ENCODE assay signal across 27 cellular contexts in genomic region chr1:160547371-160547901, GRCh38. TPM values are rescaled to one million over a fixed set of nuclear protein-coding genes. Genes with fewer than 3 reads are reported as not detected.
DNase-seq lines count a peak whose midpoint lies in the region; ATAC-seq, FAIRE-seq and TF ChIP-seq lines count a peak whose summit lies in the region.
"Had no signal": no experiment of that assay in that cellular context is flagged by ENCODE, and none has a peak within 500 bp of the region (broad histone marks: within the 10 kb centered on the region; RNA-seq: fewer than 3 reads in every experiment).

No MANE protein-coding gene starts in this region.

- CTCF ChIA-PET in CD8-positive, alpha-beta T cell (lab: Charles Lee), result interaction anchor here (1.2 to 20.0 kb wide), 5 partner anchors 11 to 119 kb away, joined by 3 to 232 read pairs (median 3); no protein-coding TSS in a partner anchor
- CTCF ChIA-PET in GM12878 (lab: Yijun Ruan, JAX), result interaction anchor here (0.7 to 19.8 kb wide), 7 partner anchors 8 to 193 kb away, joined by 3 to 355 read pairs (median 18); partner anchors contain the start of genes CD84 and SLAMF6

- no peak for TF ChIP-seq POLR2A in GM12878 (IDR thresholded peaks at IDR 0.05; ENCODE audit: low read depth, low read length)

- H4K20me1 ChIP-seq in GM12878 (ENCODE audit: control insufficient read depth, insufficient read depth), result no peaks in the 10 kb centered on the region

- TF ChIP-seq EP300 in GM12878 (IDR thresholded peaks at IDR 0.05; ENCODE audit: borderline replicate concordance in 1 of 2, control insufficient read depth in 1 of 2, low read depth in 2 of 2, low read length in 2 of 2), result no peak

- peak overlapping the region; percentile 30 for H3K27ac Mint-ChIP-seq in CD8-positive, alpha-beta T cell
- peak overlapping the region in 8 of 10 donors; percentile 15 to 84 (median 56) for H3K27ac Mint-ChIP-seq in naive thymus-derived CD8-positive, alpha-beta T cell
- no peak overlapping the region for H3K27ac Mint-ChIP-seq in mesothelial cell of epicardium
- H3K27ac Mint-ChIP-seq: activated CD8-positive, alpha-beta T cell treated with anti-CD3 and anti-CD28 coated beads, Interleukin-2, amount 10 ng/mL, durations not matched to agents 7 days and 5 days; endodermal cell; progenitor cell of endocrine pancreas had no signal

- no peak for ATAC-seq in CD8-positive, alpha-beta T cell
- ATAC-seq in GM12878, result peak; percentile 3; the same call in 1 of the 3 replicates
- no peak for ATAC-seq in naive thymus-derived CD8-positive, alpha-beta T cell
- ATAC-seq: activated CD8-positive, alpha-beta T cell treated with anti-CD3 and anti-CD28 coated beads, Interleukin-2, amount 10 ng/mL, durations not matched to agents 7 days and 5 days; Panc1 had no signal

- no peaks in the 10 kb centered on the region for H3K9me3 Mint-ChIP-seq in CD8-positive, alpha-beta T cell
- no peaks in the 10 kb centered on the region for H3K9me3 Mint-ChIP-seq in naive thymus-derived CD8-positive, alpha-beta T cell
- H3K9me3 Mint-ChIP-seq in mesothelial cell of epicardium, result no peaks in the 10 kb centered on the region
- H3K9me3 Mint-ChIP-seq: endodermal cell had no signal

- H2AFZ ChIP-seq in GM12878 (ENCODE audit: control insufficient read depth, low read depth, low read length), result no peak overlapping the region; the same call in 1 of the 2 replicates

- H3K4me3 Mint-ChIP-seq in CD8-positive, alpha-beta T cell, result no peak overlapping the region
- H3K4me3 Mint-ChIP-seq in naive thymus-derived CD8-positive, alpha-beta T cell, result no peak overlapping the region
- H3K4me3 Mint-ChIP-seq in mesothelial cell of epicardium, result no peak overlapping the region
- H3K4me3 Mint-ChIP-seq: activated CD8-positive, alpha-beta T cell treated with anti-CD3 and anti-CD28 coated beads, Interleukin-2, amount 10 ng/mL, durations not matched to agents 7 days and 5 days; endodermal cell had no signal

- no peaks in the 10 kb centered on the region for H3K27me3 Mint-ChIP-seq in CD8-positive, alpha-beta T cell (ENCODE audit: low read depth)
- H3K27me3 Mint-ChIP-seq in naive thymus-derived CD8-positive, alpha-beta T cell, result no peaks in the 10 kb centered on the region
- peaks cover 12% of the 10 kb centered on the region for H3K27me3 Mint-ChIP-seq in mesothelial cell of epicardium (ENCODE audit: low read depth)
- H3K27me3 Mint-ChIP-seq: progenitor cell of endocrine pancreas had no signal

- H3K36me3 ChIP-seq in CD8-positive, alpha-beta T cell (ENCODE audit: insufficient read depth, low read length), result peaks cover 13% of the 10 kb centered on the region
- H3K36me3 ChIP-seq in KOPT-K1 (ENCODE audit: insufficient read depth, low read length) (peaks cover 46% of the 10 kb centered on the region), GM12878 (ENCODE audit: control insufficient read depth in 2 of 2, insufficient read depth in 2 of 2, low read length in 1 of 2) (peaks cover 2 to 19% of the 10 kb centered on the region in 2 experiments; a peak in 2 of 4 replicates)
- H3K36me3 ChIP-seq: colonic mucosa, esophagus muscularis mucosa, upper lobe of right lung had no signal

- no peaks in the 10 kb centered on the region for H3K27me3 ChIP-seq in CD8-positive, alpha-beta T cell (ENCODE audit: insufficient read depth, low read length)
- no peaks in the 10 kb centered on the region for H3K27me3 ChIP-seq in GM12878 (replicated peaks in 1 of 2; ENCODE audit: control insufficient read depth in 2 of 2, insufficient read depth in 2 of 2, low read length in 1 of 2)
- H3K27me3 ChIP-seq: colonic mucosa, esophagus muscularis mucosa, upper lobe of right lung had no signal

- no peak for TF ChIP-seq CTCF in CD8-positive, alpha-beta T cell (IDR thresholded peaks at IDR 0.05)
- TF ChIP-seq CTCF in GM12878 (IDR thresholded peaks at IDR 0.05 in 2 of 3, conservative IDR thresholded peaks at IDR 0.05 in 1 of 3; ENCODE audit: control insufficient read depth in 2 of 3, extremely low read depth in 1 of 3, insufficient read depth in 1 of 3, low read depth in 3 of 3, low read length in 3 of 3) (no peak), mesothelial cell of epicardium (IDR thresholded peaks at IDR 0.05; ENCODE audit: unreplicated experiment) (no peak)

- POLR2A ChIA-PET in CD8-positive, alpha-beta T cell (lab: Charles Lee), result interaction anchor here (2.4 kb wide), 1 partner anchor 8 kb away, joined by 7 read pairs; no protein-coding TSS in a partner anchor
- POLR2A ChIA-PET in GM12878 (lab: Charles Lee), result interaction anchor here (0.6 to 4.5 kb wide), 15 partner anchors 8 to 117 kb away, joined by 3 to 76 read pairs (median 7); partner anchors contain the start of genes CD84 and SLAMF6
- POLR2A ChIA-PET in naive thymus-derived CD8-positive, alpha-beta T cell (lab: Charles Lee), result interaction anchor here (1.0 to 2.1 kb wide), 3 partner anchors 25 to 59 kb away, joined by 3 to 8 read pairs (median 3); partner anchors contain the start of gene SLAMF6

- H3K36me3 Mint-ChIP-seq in CD8-positive, alpha-beta T cell, result peaks cover 69% of the 10 kb centered on the region
- peaks cover 5 to 54% (median 37%) of the 10 kb centered on the region in 3 donors for H3K36me3 Mint-ChIP-seq in naive thymus-derived CD8-positive, alpha-beta T cell
- no peaks in the 10 kb centered on the region for H3K36me3 Mint-ChIP-seq in mesothelial cell of epicardium

- DNase-seq in CD8-positive, alpha-beta T cell, result no peak
- DNase-seq in GM12878 (ENCODE audit: low read depth, low spot score) (no peak), NCI-H526 (lab: John Stamatoyannopoulos, UW) (no peak), mesothelial cell of epicardium (ENCODE audit: low spot score in 2 of 2, unreplicated experiment in 2 of 2) (no peak)
- DNase-seq in naive thymus-derived CD8-positive, alpha-beta T cell, result no peak
- DNase-seq in effector CD4-positive, alpha-beta T cell, result no peak
- DNase-seq in activated CD4-positive, alpha-beta T cell treated with anti-CD3 and anti-CD28 coated beads for 48 hours, result no peak
- DNase-seq: activated CD8-positive, alpha-beta T cell treated with anti-CD3 and anti-CD28 coated beads, Interleukin-2, amount 10 ng/mL, durations not matched to agents 7 days and 5 days; activated gamma-delta T cell treated with Interleukin-2 at 50 U/mL for 16 hours; amniotic stem cell; colonic mucosa; endodermal cell; foreskin melanocyte; GOT3; hippocampal formation; NCI-H1092 treated with DMSO at 0.1 percent for 48 hours; NCI-H2029; NCI-H446 treated with DMSO at 0.1 percent for 48 hours; NK-92 treated with Interleukin-12 subunit alpha and Interleukin-12 subunit beta, amount 100 ng/mL, for 24 hours; SHP77 treated with DMSO at 0.1 percent for 48 hours; stimulated activated CD4-positive, alpha-beta T cell treated with anti-CD3 and anti-CD28 coated beads, Interleukin-15, amount 100 ng/mL, for 24 hours; upper lobe of right lung had no signal

- peaks cover 46% of the 10 kb centered on the region for H3K4me1 Mint-ChIP-seq in CD8-positive, alpha-beta T cell (ENCODE audit: low read depth)
- H3K4me1 Mint-ChIP-seq in naive thymus-derived CD8-positive, alpha-beta T cell, result peaks cover 16 to 84% (median 32%) of the 10 kb centered on the region in 4 donors
- H3K4me1 Mint-ChIP-seq in mesothelial cell of epicardium, result peaks cover 8% of the 10 kb centered on the region

- peak overlapping the region; percentile 62; the same call in 1 of the 2 replicates for H3K9ac ChIP-seq in GM12878 (ENCODE audit: control insufficient read depth, insufficient read depth, low read length)

- TF ChIP-seq RAD21 in GM12878 (IDR thresholded peaks at IDR 0.05; ENCODE audit: insufficient read depth, low read depth, low read length), result no peak

- no peak for FAIRE-seq in GM12878 (lab: Jason Lieb, UNC)

- H3K4me3 ChIP-seq in CD8-positive, alpha-beta T cell (ENCODE audit: low read depth, low read length), result no peak overlapping the region
- H3K4me3 ChIP-seq in GM12878, result no peak overlapping the region
- H3K4me3 ChIP-seq: colonic mucosa, esophagus muscularis mucosa, upper lobe of right lung had no signal

- no peaks in the 10 kb centered on the region for H3K9me3 ChIP-seq in CD8-positive, alpha-beta T cell (ENCODE audit: low read length)
- H3K9me3 ChIP-seq in KOPT-K1 (ENCODE audit: insufficient read depth, low read length, poor library complexity, severe bottlenecking) (no peaks in the 10 kb centered on the region), GM12878 (replicated peaks; ENCODE audit: control insufficient read depth, insufficient read depth, low read length) (no peaks in the 10 kb centered on the region)
- H3K9me3 ChIP-seq: colonic mucosa, esophagus muscularis mucosa, upper lobe of right lung had no signal

- in situ Hi-C loops in GM12878 (cut with MboI), result loop anchor here (5.0 kb wide), 2 partner anchors 60 to 115 kb away; no protein-coding TSS in a partner anchor

- intact Hi-C loops in CD8-positive, alpha-beta T cell (cut with DNase I, micrococcal nuclease), result loop anchor here (10.0 kb wide), 2 partner anchors 53 to 203 kb away; partner anchors contain the start of genes COPA (in 1 of the 2) and NCSTN (in 1 of the 2)
- intact Hi-C loops in GM12878 (cut with micrococcal nuclease; ENCODE audit: unreplicated experiment), result loop anchor here (5.0 kb wide), 1 partner anchor 95 kb away; no protein-coding TSS in a partner anchor

- RAD21 ChIA-PET in GM12878 (lab: Charles Lee; ENCODE audit: unreplicated experiment), result interaction anchor here (0.8 to 17.2 kb wide), 21 partner anchors 7 to 196 kb away, joined by 3 to 292 read pairs (median 9); partner anchors contain the start of genes CD84, SLAMF1 and SLAMF6

- H3K79me2 ChIP-seq in GM12878 (ENCODE audit: control insufficient read depth, insufficient read depth, low read length), result no peaks in the 10 kb centered on the region

- peak overlapping the region; percentile 3; the same call in 1 of the 2 replicates for H3K4me2 ChIP-seq in GM12878 (ENCODE audit: control insufficient read depth, insufficient read depth)

- SMC1A ChIA-PET in GM12878 (lab: Charles Lee; ENCODE audit: uncharacterized antibody, unreplicated experiment), result interaction anchor here (0.8 to 23.5 kb wide), 18 partner anchors 8 to 171 kb away, joined by 3 to 735 read pairs (median 6); partner anchors contain the start of genes CD84, SLAMF1 and SLAMF6

- BruUV-seq in GM12878 (replicated peaks; lab: Mats Ljungman, UMichigan), result no TSS peak

- WGBS in GM12878 (ENCODE audit: insufficient coverage, insufficient replicate concordance, low lambda C conversion rate, missing lambda C conversion rate), result 4% methylated on average over 4 of the region's 4 CpGs

- peaks cover 17% of the 10 kb centered on the region for H3K4me1 ChIP-seq in CD8-positive, alpha-beta T cell (ENCODE audit: insufficient read depth, low read length)
- H3K4me1 ChIP-seq in GM12878 (ENCODE audit: control insufficient read depth, insufficient read depth, low read length), result peaks cover 56% of the 10 kb centered on the region
- H3K4me1 ChIP-seq: colonic mucosa, esophagus muscularis mucosa, upper lobe of right lung had no signal

- no peak overlapping the region for H3K27ac ChIP-seq in CD8-positive, alpha-beta T cell (ENCODE audit: low read depth, low read length)
- peak overlapping the region; percentile 2 for H3K27ac ChIP-seq in KOPT-K1 (ENCODE audit: low read depth, low read length, poor library complexity, severe bottlenecking)
- peak overlapping the region; percentile 98 for H3K27ac ChIP-seq in GM12878 (ENCODE audit: control insufficient read depth, insufficient read depth)
- H3K27ac ChIP-seq: colonic mucosa, esophagus muscularis mucosa, upper lobe of right lung had no signal

RNA-seq across cellular contexts. Expression of gene SLAMF6, which starts 24.4 kb away (rescaled TPM):
- 1 to 10 TPM; 4.6 to 5.2 TPM for total RNA-seq in CD8-positive, alpha-beta T cell
- 145 and 152 TPM in 2 replicates for total RNA-seq in GM12878 (2013; cell fraction: nucleolus; rRNA removed)
- total RNA-seq in GM12878 (2014; rRNA removed), result 44.1 and 52.5 TPM in 2 replicates
- total RNA-seq in GM12878 (2014; rRNA removed; fragmentation: Illumina TruSeq; extraction: Trizol), result 53.7 and 55.9 TPM in 2 replicates
- 30.4 and 30.8 TPM in 2 replicates for total RNA-seq in GM12878 (2021)
- polyA plus RNA-seq in GM12878 (2011; ENCODE audit: low read depth), result 20.9 TPM
- 89.6 and 105 TPM in 2 replicates for polyA plus RNA-seq in GM12878 (2011; rRNA removed)
- polyA plus RNA-seq in GM12878 (2011; cell fraction: cytosol; rRNA removed), result 54.6 and 63.9 TPM in 2 replicates
- 36.8 and 51.5 TPM in 2 replicates for polyA plus RNA-seq in GM12878 (2011; cell fraction: nucleus; rRNA removed)
- 30.7 and 68.4 TPM in 2 replicates for polyA plus RNA-seq in GM12878 (2012)
- polyA plus RNA-seq in GM12878 (2014; fragmentation: Illumina TruSeq; extraction: Trizol), result 72.7 and 89.7 TPM in 2 replicates
- 10 to 100 TPM; 20.5 to 27.1 TPM for polyA plus RNA-seq in GM12878 (2014; fragmentation: Nextera tagmentation; extraction: Ambion mirVana)
- 32.1 and 42.5 TPM in 2 replicates for polyA plus RNA-seq in GM12878 (2014; rRNA removed)
- 10 to 100 TPM; 24.3 to 28.3 TPM for polyA plus RNA-seq in GM12878 (2016; fragmentation: Nextera tagmentation; extraction: Ambion mirVana)
- 86.4 and 92.1 TPM in 2 replicates for polyA minus RNA-seq in GM12878 (2011; rRNA and poly(A)+ RNA removed)
- polyA minus RNA-seq in GM12878 (2011; cell fraction: cytosol; rRNA and poly(A)+ RNA removed), result 19.6 and 22.6 TPM in 2 replicates
- 19.1 and 23.9 TPM in 2 replicates for polyA minus RNA-seq in GM12878 (2011; cell fraction: nucleus; rRNA and poly(A)+ RNA removed)
- total RNA-seq in naive thymus-derived CD8-positive, alpha-beta T cell, result 10 to 100 TPM; 39.7 to 42.5 TPM
- 10 to 100 TPM; 52.0 to 95.9 (median 69.5) TPM for polyA plus RNA-seq in naive thymus-derived CD8-positive, alpha-beta T cell
- not detected in 3 replicates for total RNA-seq in mesothelial cell of epicardium
- total RNA-seq: endodermal cell, progenitor cell of endocrine pancreas had no signal
- polyA plus RNA-seq: neural cell had no signal

RNA-seq across cellular contexts. Expression of gene CD84, which starts 31.9 kb away (rescaled TPM):
- 10 to 100 TPM; 28.3 to 31.7 TPM for total RNA-seq in CD8-positive, alpha-beta T cell
- 245 and 258 TPM in 2 replicates for total RNA-seq in GM12878 (2013; cell fraction: nucleolus; rRNA removed)
- total RNA-seq in GM12878 (2014; rRNA removed), result 12.3 and 15.2 TPM in 2 replicates
- 13.8 and 14.5 TPM in 2 replicates for total RNA-seq in GM12878 (2014; rRNA removed; fragmentation: Illumina TruSeq; extraction: Trizol)
- 10.4 and 14.2 TPM in 2 replicates for total RNA-seq in GM12878 (2021)
- polyA plus RNA-seq in GM12878 (2011; ENCODE audit: low read depth), result 12.7 TPM
- polyA plus RNA-seq in GM12878 (2011; rRNA removed), result 18.1 and 20.8 TPM in 2 replicates
- polyA plus RNA-seq in GM12878 (2011; cell fraction: cytosol; rRNA removed), result 7.7 and 7.8 TPM in 2 replicates
- polyA plus RNA-seq in GM12878 (2011; cell fraction: nucleus; rRNA removed), result 20.4 and 23.3 TPM in 2 replicates
- 9.2 and 10.5 TPM in 2 replicates for polyA plus RNA-seq in GM12878 (2012)
- 20.3 and 26.6 TPM in 2 replicates for polyA plus RNA-seq in GM12878 (2014; fragmentation: Illumina TruSeq; extraction: Trizol)
- polyA plus RNA-seq in GM12878 (2014; fragmentation: Nextera tagmentation; extraction: Ambion mirVana), result 1 to 10 TPM; 3.4 to 6.8 TPM
- polyA plus RNA-seq in GM12878 (2014; rRNA removed), result 9.3 and 11.2 TPM in 2 replicates
- 1 to 10 TPM; 7.5 to 7.9 TPM for polyA plus RNA-seq in GM12878 (2016; fragmentation: Nextera tagmentation; extraction: Ambion mirVana)
- polyA minus RNA-seq in GM12878 (2011; rRNA and poly(A)+ RNA removed), result 21.3 and 24.2 TPM in 2 replicates
- 2.3 and 2.4 TPM in 2 replicates for polyA minus RNA-seq in GM12878 (2011; cell fraction: cytosol; rRNA and poly(A)+ RNA removed)
- polyA minus RNA-seq in GM12878 (2011; cell fraction: nucleus; rRNA and poly(A)+ RNA removed), result 16.3 and 17.8 TPM in 2 replicates
- 10 to 100 TPM; 81.5 to 83.4 TPM for total RNA-seq in naive thymus-derived CD8-positive, alpha-beta T cell
- 10 to 100 TPM; 17.5 to 19.0 (median 18.1) TPM for polyA plus RNA-seq in naive thymus-derived CD8-positive, alpha-beta T cell
- total RNA-seq in mesothelial cell of epicardium, result not detected in 3 replicates
- total RNA-seq: endodermal cell, progenitor cell of endocrine pancreas had no signal
- polyA plus RNA-seq: neural cell had no signal

Comparison
In these comparisons a context has a peak if more than half of its experiments do, and no peak if none do; other contexts are left out.
1. RNA of gene SLAMF6, which starts 24.4 kb away (total RNA-seq): 30.4 to 152 TPM in GM12878 and 39.7 to 42.5 TPM in naive thymus-derived CD8-positive, alpha-beta T cell; 4.6 to 5.2 TPM in CD8-positive, alpha-beta T cell and not detected in mesothelial cell of epicardium; every median in the first group is over 4 times any median in the second.
2. RNA of gene CD84, which starts 31.9 kb away (total RNA-seq): 81.5 to 83.4 TPM in naive thymus-derived CD8-positive, alpha-beta T cell, 28.3 to 31.7 TPM in CD8-positive, alpha-beta T cell and 10.4 to 258 TPM in GM12878; not detected in mesothelial cell of epicardium; every median in the first group is over 10 times any median in the second.